12 cellular contexts compared by ENCODE assay signal in the genomic region with DNA sequence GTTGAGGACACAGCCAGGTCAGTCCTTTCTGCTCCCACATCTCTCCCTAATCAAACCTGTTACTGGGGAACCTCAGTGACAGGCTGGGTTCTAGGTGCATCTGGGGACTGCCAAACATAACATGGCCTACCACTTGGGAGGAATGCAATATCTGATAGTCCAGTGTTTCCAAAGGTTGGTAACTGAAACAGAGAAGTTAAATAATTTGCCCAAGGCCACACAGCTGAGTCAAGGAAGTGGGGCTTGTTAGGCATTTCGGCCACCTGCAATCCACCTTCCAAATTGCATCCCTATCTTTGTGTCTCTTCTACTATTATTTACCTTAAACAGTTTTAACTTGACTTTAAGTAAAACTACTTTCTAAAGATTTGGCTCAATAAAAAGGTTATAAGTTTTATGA.
"Had no signal": no experiment of that assay in that cellular context is flagged by ENCODE, and none has a peak within 500 bp of the region (broad histone marks: within the 10 kb centered on the region; RNA-seq: fewer than 3 reads in every experiment).

No MANE protein-coding gene starts in this region.

- ATAC-seq: stimulated activated naive CD8-positive, alpha-beta T cell treated with anti-CD3 and anti-CD28 coated beads, Interleukin-15, amount 100 ng/mL, for 72 hours had no signal

- DNase-seq: activated CD4-positive, alpha-beta memory T cell treated with anti-CD3 and anti-CD28 coated beads, Interleukin-2, amount 10 ng/mL, durations not matched to agents 7 days and 5 days; activated CD4-positive, alpha-beta T cell treated with anti-CD3 and anti-CD28 coated beads for 4 hours; activated naive CD4-positive, alpha-beta T cell treated with anti-CD3 and anti-CD28 coated beads, Interleukin-2, amount 10 ng/mL, durations not matched to agents 7 days and 5 days; activated T-cell treated with anti-CD3 and anti-CD28 coated beads, Interleukin-2, amount 50 U/mL, for 24 hours; hippocampal formation; stimulated activated naive CD8-positive, alpha-beta T cell treated with anti-CD3 and anti-CD28 coated beads, Interleukin-15, amount 100 ng/mL, for 72 hours; uterus had no signal

- H3K4me1 ChIP-seq: ascending aorta, esophagus muscularis mucosa, parathyroid adenoma, uterus had no signal

- H3K27ac ChIP-seq: ascending aorta, esophagus muscularis mucosa, neural progenitor cell, parathyroid adenoma, uterus had no signal

- H3K4me2 ChIP-seq: neural progenitor cell, smooth muscle cell had no signal

- H3K9ac ChIP-seq: neural progenitor cell, parathyroid adenoma had no signal

- H3K9me3 ChIP-seq: ascending aorta, esophagus muscularis mucosa, uterus had no signal

- H3K4me3 ChIP-seq: ascending aorta, esophagus muscularis mucosa, neural progenitor cell, smooth muscle cell, uterus had no signal

- H3K36me3 ChIP-seq: ascending aorta, esophagus muscularis mucosa, neural progenitor cell, uterus had no signal

- H3K27me3 ChIP-seq: ascending aorta, esophagus muscularis mucosa, neural progenitor cell, uterus had no signal
